Comparison of ENCODE assay signal across 8 cellular contexts in genomic region chr3:3170998-3171397, GRCh38. TPM values are rescaled to one million over a fixed set of nuclear protein-coding genes. Genes with fewer than 3 reads are reported as not detected.
DNase-seq lines count a peak whose midpoint lies in the region; ATAC-seq and TF ChIP-seq lines count a peak whose summit lies in the region.

No MANE protein-coding gene starts in this region.

- TF ChIP-seq CTCF in RWPE1 (conservative IDR thresholded peaks at IDR 0.05; ENCODE audit: low read depth): peak; percentile 22; the same call in 1 of the 2 replicates
- peak; percentile 38 for TF ChIP-seq CTCF in epithelial cell of esophagus (IDR thresholded peaks at IDR 0.05; ENCODE audit: insufficient read depth, low read depth, low read length, missing control alignments)
- peak; percentile 19 for TF ChIP-seq CTCF in psoas muscle (IDR thresholded peaks at IDR 0.05)

- DNase-seq in DMS153 (lab: John Stamatoyannopoulos, UW) (peak; percentile 0), RWPE1 (ENCODE audit: low spot score) (no peak), epithelial cell of esophagus (ENCODE audit: low read depth) (peak; percentile 39), psoas muscle (no peak), NCI-H1436 (lab: John Stamatoyannopoulos, UW) (no peak)
- DNase-seq in activated CD8-positive, alpha-beta memory T cell treated with anti-CD3 and anti-CD28 coated beads, Interleukin-2, amount 50 U/mL, for 48 hours: no peak

- no peaks in the 10 kb centered on the region for H3K27me3 ChIP-seq in psoas muscle (ENCODE audit: insufficient read depth in 3 of 3, low read length in 2 of 3)

- peaks cover 7 to 94% of the 10 kb centered on the region in 2 donors for H3K36me3 ChIP-seq in psoas muscle (ENCODE audit: insufficient read depth in 1 of 2, low read depth in 1 of 2)

- H3K27ac ChIP-seq in RWPE1: no peak overlapping the region
- H3K27ac ChIP-seq in psoas muscle: no peak overlapping the region

- no peaks in the 10 kb centered on the region for H3K4me1 ChIP-seq in psoas muscle

- ATAC-seq in GM21619 (IDR thresholded peaks at IDR 0.05; ENCODE audit: unreplicated experiment): peak; percentile 59
- ATAC-seq in psoas muscle: no peak
- no peak for ATAC-seq in HG02938 (IDR thresholded peaks at IDR 0.05; ENCODE audit: unreplicated experiment)

- POLR2A ChIA-PET in RWPE1 (lab: Yijun Ruan, JAX; ENCODE audit: low non-redundant PET): no interaction called here

- H3K9me3 ChIP-seq in psoas muscle: no peaks in the 10 kb centered on the region

- H3K4me3 ChIP-seq in epithelial cell of esophagus (ENCODE audit: low read length): no peak overlapping the region
- no peak overlapping the region for H3K4me3 ChIP-seq in psoas muscle

- CTCF ChIA-PET in RWPE1 (lab: Yijun Ruan, JAX): no interaction called here

- intact Hi-C loops in psoas muscle (cut with DNase I): loop anchor here in 1 of 2 donors (5.0 kb wide), 1 partner anchor 34 kb away; no protein-coding TSS in a partner anchor

- 54 to 64% (median 61%) methylated on average over 5 of the region's 5 CpGs for WGBS in psoas muscle, 3 donors

RNA-seq across cellular contexts. Expression of gene CRBN, which starts 8.5 kb away (rescaled TPM):
- total RNA-seq in psoas muscle: 10 to 100 TPM; 40.6 to 55.2 (median 47.3) TPM
- 10 to 100 TPM; 17.9 to 30.7 (median 26.7) TPM for polyA plus RNA-seq in psoas muscle

RNA-seq across cellular contexts. Expression of gene TRNT1, which starts 44.3 kb away (rescaled TPM):
- 10 to 100 TPM; 12.2 to 16.2 (median 15.0) TPM for total RNA-seq in psoas muscle
- polyA plus RNA-seq in psoas muscle: 10 to 100 TPM; 13.1 to 31.3 (median 21.2) TPM

Comparison
In these comparisons a context has a peak if more than half of its experiments do, and no peak if none do; other contexts are left out.
1. DNase-seq: peak in DMS153 (single experiment) and epithelial cell of esophagus (single experiment); none in RWPE1 (single experiment), psoas muscle (0 of 2), NCI-H1436 (single experiment) and activated CD8-positive, alpha-beta memory T cell treated with anti-CD3 and anti-CD28 coated beads, Interleukin-2, amount 50 U/mL, for 48 hours (single experiment).
2. Peak in every context shown above with its lines, with median percentiles within 50 percentile points of each other: CTCF ChIP-seq.